ENCODE assay signal across 1 cellular context in the genomic region with DNA sequence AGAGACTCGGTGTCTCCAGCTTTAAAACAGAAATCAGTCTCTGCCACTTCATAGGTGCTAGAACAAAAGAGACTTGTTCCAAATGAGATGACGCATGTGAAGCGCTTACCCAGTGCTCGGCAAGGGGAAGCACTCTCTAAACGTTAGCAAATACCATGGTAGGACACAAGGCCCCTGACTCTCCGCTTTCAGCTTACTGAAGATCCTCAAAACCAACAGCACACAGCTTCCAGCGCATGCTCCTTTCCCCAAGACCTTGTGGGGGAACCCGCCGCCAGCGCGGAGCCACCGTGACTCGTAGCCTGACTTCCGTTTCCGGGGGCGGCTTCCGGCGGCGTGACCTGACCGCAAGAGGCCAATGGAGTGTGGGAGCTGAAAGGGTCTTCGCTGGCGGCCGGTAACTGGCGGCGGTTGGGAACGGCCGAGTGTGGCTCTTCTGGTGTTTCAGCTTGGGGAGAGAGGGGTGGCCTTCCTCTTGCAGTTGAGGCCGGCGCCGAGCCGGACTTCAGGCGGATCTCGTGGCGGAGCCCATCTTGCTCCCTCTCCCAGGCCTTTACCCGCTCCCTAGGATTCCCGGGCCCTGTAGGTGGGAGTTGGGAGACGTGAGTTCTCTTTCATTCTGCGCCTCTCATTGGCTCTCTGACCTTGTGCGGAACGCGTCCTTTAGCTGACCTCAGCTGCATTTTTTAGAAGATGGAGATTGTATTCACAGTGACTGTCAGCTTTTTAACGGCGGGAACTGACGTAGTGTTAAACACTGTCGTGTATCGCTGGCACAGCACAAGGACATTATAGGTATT.
A peak's percentile ranks its signal among the peaks of the same experiment; 100 is the strongest.
TF ChIP-seq lines count a peak whose summit lies in the region.

A gene with protein sequence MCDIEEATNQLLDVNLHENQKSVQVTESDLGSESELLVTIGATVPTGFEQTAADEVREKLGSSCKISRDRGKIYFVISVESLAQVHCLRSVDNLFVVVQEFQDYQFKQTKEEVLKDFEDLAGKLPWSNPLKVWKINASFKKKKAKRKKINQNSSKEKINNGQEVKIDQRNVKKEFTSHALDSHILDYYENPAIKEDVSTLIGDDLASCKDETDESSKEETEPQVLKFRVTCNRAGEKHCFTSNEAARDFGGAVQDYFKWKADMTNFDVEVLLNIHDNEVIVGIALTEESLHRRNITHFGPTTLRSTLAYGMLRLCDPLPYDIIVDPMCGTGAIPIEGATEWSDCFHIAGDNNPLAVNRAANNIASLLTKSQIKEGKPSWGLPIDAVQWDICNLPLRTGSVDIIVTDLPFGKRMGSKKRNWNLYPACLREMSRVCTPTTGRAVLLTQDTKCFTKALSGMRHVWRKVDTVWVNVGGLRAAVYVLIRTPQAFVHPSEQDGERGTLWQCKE (plus strand): TSS at position 324 of the 800 bp plus-strand sequence. CDS start 2,015 bp downstream, outside the sequence.

TF ChIP-seq in K562, 482 proteins besides CTCF, POLR2A, EP300 and RAD21 (continued from another document and continues in another):
- TF ChIP-seq, protein P1, sequence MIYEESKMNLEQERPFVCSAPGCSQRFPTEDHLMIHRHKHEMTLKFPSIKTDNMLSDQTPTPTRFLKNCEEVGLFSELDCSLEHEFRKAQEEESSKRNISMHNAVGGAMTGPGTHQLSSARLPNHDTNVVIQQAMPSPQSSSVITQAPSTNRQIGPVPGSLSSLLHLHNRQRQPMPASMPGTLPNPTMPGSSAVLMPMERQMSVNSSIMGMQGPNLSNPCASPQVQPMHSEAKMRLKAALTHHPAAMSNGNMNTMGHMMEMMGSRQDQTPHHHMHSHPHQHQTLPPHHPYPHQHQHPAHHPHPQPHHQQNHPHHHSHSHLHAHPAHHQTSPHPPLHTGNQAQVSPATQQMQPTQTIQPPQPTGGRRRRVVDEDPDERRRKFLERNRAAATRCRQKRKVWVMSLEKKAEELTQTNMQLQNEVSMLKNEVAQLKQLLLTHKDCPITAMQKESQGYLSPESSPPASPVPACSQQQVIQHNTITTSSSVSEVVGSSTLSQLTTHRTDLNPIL (CRISPR knock-in tag; IDR thresholded peaks at IDR 0.05), result no peak
- TF ChIP-seq RBM22 (IDR thresholded peaks at IDR 0.05; ENCODE audit: low read depth, low read length, poor library complexity, severe bottlenecking) (peak; percentile 89), NEUROD1 (IDR thresholded peaks at IDR 0.05; ENCODE audit: borderline replicate concordance, low read depth, low read length, partially characterized antibody) (peak; percentile 73), NCOA6 (IDR thresholded peaks at IDR 0.05) (no peak), ZNF282 (CRISPR knock-in tag; IDR thresholded peaks at IDR 0.05) (no peak), ZNF124 (CRISPR knock-in tag; IDR thresholded peaks at IDR 0.05) (no peak), NFYB (IDR thresholded peaks at IDR 0.05; ENCODE audit: extremely low read depth, insufficient read length) (peak; percentile 54), KAT2B (IDR thresholded peaks at IDR 0.05; ENCODE audit: low read depth, low read length) (no peak), JUN (IDR thresholded peaks at IDR 0.05; ENCODE audit: borderline replicate concordance, low read depth, low read length) (peak; percentile 53; the same call in 1 of the 2 replicates), JUN (CRISPR knock-in tag; IDR thresholded peaks at IDR 0.05; ENCODE audit: borderline replicate concordance) (peak; percentile 82; the same call in 1 of the 2 replicates), MAFK (IDR thresholded peaks at IDR 0.05; ENCODE audit: low read length) (peak; percentile 73), ESRRA (IDR thresholded peaks at IDR 0.05; ENCODE audit: borderline replicate concordance, low read depth) (peak; percentile 98), STAT5A (IDR thresholded peaks at IDR 0.05; ENCODE audit: borderline replicate concordance, low read length) (0 out of 2 replicates have a peak, but pooled peaks have one; percentile 21), ZNF445 (CRISPR knock-in tag; IDR thresholded peaks at IDR 0.05; ENCODE audit: low read depth) (no peak), BRF1 (IDR thresholded peaks at IDR 0.05; ENCODE audit: borderline replicate concordance, extremely low read depth, insufficient read length) (no peak), ZNF696 (CRISPR knock-in tag; conservative IDR thresholded peaks at IDR 0.05) (no peak), BDP1 (IDR thresholded peaks at IDR 0.05; ENCODE audit: insufficient read depth, insufficient read length) (no peak), CREBBP (IDR thresholded peaks at IDR 0.05; ENCODE audit: low read depth, low read length) (no peak), RBBP5 (IDR thresholded peaks at IDR 0.05; ENCODE audit: borderline replicate concordance, insufficient read depth, low read length, poor library complexity, severe bottlenecking) (peak; percentile 93), NFXL1 (CRISPR knock-in tag; IDR thresholded peaks at IDR 0.05) (no peak), TEAD4 (IDR thresholded peaks at IDR 0.05; ENCODE audit: low read length) (peak; percentile 60), TEAD4 (CRISPR knock-in tag; IDR thresholded peaks at IDR 0.05; ENCODE audit: borderline replicate concordance) (no peak), PTRF (tag; IDR thresholded peaks at IDR 0.05) (no peak), ZNF583 (CRISPR knock-in tag; IDR thresholded peaks at IDR 0.05) (peak; percentile 47; the same call in 1 of the 2 replicates), SUPT5H (IDR thresholded peaks at IDR 0.05) (peak; percentile 98), SIX5 (IDR thresholded peaks at IDR 0.05; ENCODE audit: borderline replicate concordance in 1 of 2, insufficient read depth in 1 of 2, low read depth in 1 of 2, low read length in 2 of 2) (no peak), CEBPB (tag; IDR thresholded peaks at IDR 0.05) (no peak), KAT7 (CRISPR knock-in tag; IDR thresholded peaks at IDR 0.05; ENCODE audit: borderline replicate concordance) (peak; percentile 91; the same call in 1 of the 2 replicates), BHLHE40 (IDR thresholded peaks at IDR 0.05; ENCODE audit: low read length) (peak; percentile 85), POLR2AphosphoS2 (IDR thresholded peaks at IDR 0.05; ENCODE audit: low read length) (peak; percentile 50; the same call in 1 of the 2 replicates), ZNF316 (IDR thresholded peaks at IDR 0.05) (peak; percentile 95), NFE2L1 (tag; IDR thresholded peaks at IDR 0.05; ENCODE audit: borderline replicate concordance, low read depth) (no peak), MTA2 (IDR thresholded peaks at IDR 0.05; ENCODE audit: low read depth) (peak; percentile 13; the same call in 1 of the 2 replicates), MIER1 (IDR thresholded peaks at IDR 0.05; ENCODE audit: low read depth) (no peak), JUND (IDR thresholded peaks at IDR 0.05; ENCODE audit: borderline replicate concordance, low read depth, low read length) (peak; percentile 73), JUND (tag; IDR thresholded peaks at IDR 0.05; ENCODE audit: borderline replicate concordance, low read depth, low read length) (peak; percentile 62; the same call in 2 of the 3 replicates), ZNF232 (CRISPR knock-in tag; IDR thresholded peaks at IDR 0.05) (peak; percentile 75; the same call in 1 of the 2 replicates), ZNF12 (CRISPR knock-in tag; IDR thresholded peaks at IDR 0.05) (peak; percentile 99), ZNF175 (CRISPR knock-in tag; IDR thresholded peaks at IDR 0.05; ENCODE audit: low read depth) (peak; percentile 14), ETV6 (IDR thresholded peaks at IDR 0.05; ENCODE audit: borderline replicate concordance in 1 of 2, low read depth in 2 of 2, low read length in 1 of 2) (peak; percentile 59 to 81; a peak in 2 of 4 replicates), ETV6 (CRISPR knock-in tag; IDR thresholded peaks at IDR 0.05; ENCODE audit: borderline replicate concordance) (0 out of 2 replicates have a peak, but pooled peaks have one; percentile 63), XRCC5 (IDR thresholded peaks at IDR 0.05; ENCODE audit: low read depth, low read length) (no peak), BRCA1 (IDR thresholded peaks at IDR 0.05) (no peak), BRCA1 (CRISPR knock-in tag; IDR thresholded peaks at IDR 0.05) (no peak), KLF1 (tag; IDR thresholded peaks at IDR 0.05) (peak; percentile 93), NONO (IDR thresholded peaks at IDR 0.05; ENCODE audit: low read depth in 2 of 2, low read length in 1 of 2) (no peak), SMARCE1 (IDR thresholded peaks at IDR 0.05) (peak; percentile 78), ZNF217 (CRISPR knock-in tag; IDR thresholded peaks at IDR 0.05) (no peak), HMG20A (CRISPR knock-in tag; conservative IDR thresholded peaks at IDR 0.05) (no peak), POLR3G (IDR thresholded peaks at IDR 0.05; ENCODE audit: extremely low read depth, insufficient read length, insufficient replicate concordance) (no peak), CBX8 (IDR thresholded peaks at IDR 0.05; ENCODE audit: borderline replicate concordance, extremely low read depth, low read depth, low read length, poor library complexity, severe bottlenecking) (no peak), ILF3 (IDR thresholded peaks at IDR 0.05; ENCODE audit: borderline replicate concordance) (no peak), KDM1A (IDR thresholded peaks at IDR 0.05) (peak in 1 of 2 experiments; percentile 24; a peak in 1 of 4 replicates)
- TF ChIP-seq, protein P2, sequence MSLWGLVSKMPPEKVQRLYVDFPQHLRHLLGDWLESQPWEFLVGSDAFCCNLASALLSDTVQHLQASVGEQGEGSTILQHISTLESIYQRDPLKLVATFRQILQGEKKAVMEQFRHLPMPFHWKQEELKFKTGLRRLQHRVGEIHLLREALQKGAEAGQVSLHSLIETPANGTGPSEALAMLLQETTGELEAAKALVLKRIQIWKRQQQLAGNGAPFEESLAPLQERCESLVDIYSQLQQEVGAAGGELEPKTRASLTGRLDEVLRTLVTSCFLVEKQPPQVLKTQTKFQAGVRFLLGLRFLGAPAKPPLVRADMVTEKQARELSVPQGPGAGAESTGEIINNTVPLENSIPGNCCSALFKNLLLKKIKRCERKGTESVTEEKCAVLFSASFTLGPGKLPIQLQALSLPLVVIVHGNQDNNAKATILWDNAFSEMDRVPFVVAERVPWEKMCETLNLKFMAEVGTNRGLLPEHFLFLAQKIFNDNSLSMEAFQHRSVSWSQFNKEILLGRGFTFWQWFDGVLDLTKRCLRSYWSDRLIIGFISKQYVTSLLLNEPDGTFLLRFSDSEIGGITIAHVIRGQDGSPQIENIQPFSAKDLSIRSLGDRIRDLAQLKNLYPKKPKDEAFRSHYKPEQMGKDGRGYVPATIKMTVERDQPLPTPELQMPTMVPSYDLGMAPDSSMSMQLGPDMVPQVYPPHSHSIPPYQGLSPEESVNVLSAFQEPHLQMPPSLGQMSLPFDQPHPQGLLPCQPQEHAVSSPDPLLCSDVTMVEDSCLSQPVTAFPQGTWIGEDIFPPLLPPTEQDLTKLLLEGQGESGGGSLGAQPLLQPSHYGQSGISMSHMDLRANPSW (CRISPR knock-in tag; IDR thresholded peaks at IDR 0.05), result peak; percentile 98; the same call in 1 of the 2 replicates
- TF ChIP-seq, protein P3, sequence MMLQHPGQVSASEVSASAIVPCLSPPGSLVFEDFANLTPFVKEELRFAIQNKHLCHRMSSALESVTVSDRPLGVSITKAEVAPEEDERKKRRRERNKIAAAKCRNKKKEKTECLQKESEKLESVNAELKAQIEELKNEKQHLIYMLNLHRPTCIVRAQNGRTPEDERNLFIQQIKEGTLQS (IDR thresholded peaks at IDR 0.05), result peak; percentile 65
- TF ChIP-seq, protein P3 (CRISPR knock-in tag; conservative IDR thresholded peaks at IDR 0.05), result peak; percentile 90
- TF ChIP-seq, protein P4, sequence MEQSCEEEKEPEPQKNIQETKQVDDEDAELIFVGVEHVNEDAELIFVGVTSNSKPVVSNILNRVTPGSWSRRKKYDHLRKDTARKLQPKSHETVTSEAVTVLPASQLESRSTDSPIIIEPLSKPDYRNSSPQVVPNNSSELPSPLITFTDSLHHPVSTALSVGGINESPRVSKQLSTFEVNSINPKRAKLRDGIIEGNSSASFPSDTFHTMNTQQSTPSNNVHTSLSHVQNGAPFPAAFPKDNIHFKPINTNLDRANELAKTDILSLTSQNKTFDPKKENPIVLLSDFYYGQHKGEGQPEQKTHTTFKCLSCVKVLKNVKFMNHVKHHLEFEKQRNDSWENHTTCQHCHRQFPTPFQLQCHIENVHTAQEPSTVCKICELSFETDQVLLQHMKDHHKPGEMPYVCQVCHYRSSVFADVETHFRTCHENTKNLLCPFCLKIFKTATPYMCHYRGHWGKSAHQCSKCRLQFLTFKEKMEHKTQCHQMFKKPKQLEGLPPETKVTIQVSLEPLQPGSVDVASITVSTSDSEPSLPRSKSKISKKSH (CRISPR knock-in tag; IDR thresholded peaks at IDR 0.05), result no peak
- TF ChIP-seq, protein P5, sequence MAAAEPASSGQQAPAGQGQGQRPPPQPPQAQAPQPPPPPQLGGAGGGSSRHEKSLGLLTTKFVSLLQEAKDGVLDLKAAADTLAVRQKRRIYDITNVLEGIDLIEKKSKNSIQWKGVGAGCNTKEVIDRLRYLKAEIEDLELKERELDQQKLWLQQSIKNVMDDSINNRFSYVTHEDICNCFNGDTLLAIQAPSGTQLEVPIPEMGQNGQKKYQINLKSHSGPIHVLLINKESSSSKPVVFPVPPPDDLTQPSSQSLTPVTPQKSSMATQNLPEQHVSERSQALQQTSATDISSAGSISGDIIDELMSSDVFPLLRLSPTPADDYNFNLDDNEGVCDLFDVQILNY (CRISPR knock-in tag; IDR thresholded peaks at IDR 0.05), result peak; percentile 21; the same call in 1 of the 2 replicates
- TF ChIP-seq, protein P6, sequence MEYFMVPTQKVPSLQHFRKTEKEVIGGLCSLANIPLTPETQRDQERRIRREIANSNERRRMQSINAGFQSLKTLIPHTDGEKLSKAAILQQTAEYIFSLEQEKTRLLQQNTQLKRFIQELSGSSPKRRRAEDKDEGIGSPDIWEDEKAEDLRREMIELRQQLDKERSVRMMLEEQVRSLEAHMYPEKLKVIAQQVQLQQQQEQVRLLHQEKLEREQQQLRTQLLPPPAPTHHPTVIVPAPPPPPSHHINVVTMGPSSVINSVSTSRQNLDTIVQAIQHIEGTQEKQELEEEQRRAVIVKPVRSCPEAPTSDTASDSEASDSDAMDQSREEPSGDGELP (CRISPR knock-in tag; IDR thresholded peaks at IDR 0.05; ENCODE audit: borderline replicate concordance), result peak; percentile 90
- TF ChIP-seq, protein P7, sequence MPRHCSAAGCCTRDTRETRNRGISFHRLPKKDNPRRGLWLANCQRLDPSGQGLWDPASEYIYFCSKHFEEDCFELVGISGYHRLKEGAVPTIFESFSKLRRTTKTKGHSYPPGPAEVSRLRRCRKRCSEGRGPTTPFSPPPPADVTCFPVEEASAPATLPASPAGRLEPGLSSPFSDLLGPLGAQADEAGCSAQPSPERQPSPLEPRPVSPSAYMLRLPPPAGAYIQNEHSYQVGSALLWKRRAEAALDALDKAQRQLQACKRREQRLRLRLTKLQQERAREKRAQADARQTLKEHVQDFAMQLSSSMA (CRISPR knock-in tag; IDR thresholded peaks at IDR 0.05), result 0 out of 2 replicates have a peak, but pooled peaks have one; percentile 29
- TF ChIP-seq, protein P8, sequence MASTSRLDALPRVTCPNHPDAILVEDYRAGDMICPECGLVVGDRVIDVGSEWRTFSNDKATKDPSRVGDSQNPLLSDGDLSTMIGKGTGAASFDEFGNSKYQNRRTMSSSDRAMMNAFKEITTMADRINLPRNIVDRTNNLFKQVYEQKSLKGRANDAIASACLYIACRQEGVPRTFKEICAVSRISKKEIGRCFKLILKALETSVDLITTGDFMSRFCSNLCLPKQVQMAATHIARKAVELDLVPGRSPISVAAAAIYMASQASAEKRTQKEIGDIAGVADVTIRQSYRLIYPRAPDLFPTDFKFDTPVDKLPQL (IDR thresholded peaks at IDR 0.05; ENCODE audit: extremely low read depth, insufficient read length), result peak; percentile 40
